22 cellular contexts compared by ENCODE assay signal in genomic region chr7:64873517-64873916, GRCh38.
"Had no signal": no experiment of that assay in that cellular context is flagged by ENCODE, and none has a peak within 500 bp of the region (broad histone marks: within the 10 kb centered on the region; RNA-seq: fewer than 3 reads in every experiment).

No MANE protein-coding gene starts in this region.

- H3K9me3 ChIP-seq: adrenal gland, ascending aorta, vagina had no signal

- DNase-seq: activated CD4-positive, alpha-beta T cell treated with anti-CD3 and anti-CD28 coated beads, Interleukin-2, amount 50 U/mL, for 48 hours; activated naive CD4-positive, alpha-beta T cell; brain microvascular endothelial cell; central memory CD4-positive, alpha-beta T cell; effector memory CD4-positive, alpha-beta T cell; foreskin melanocyte; hypothalamus; left ventricle myocardium superior; nephron progenitor cell; small intestine; stimulated activated CD4-positive, alpha-beta T cell treated with anti-CD3 and anti-CD28 coated beads, Interleukin-2, amount 100 ng/mL, for 24 hours; T-helper 9 cell; trophoblast cell had no signal

- H3K36me3 Mint-ChIP-seq: activated naive CD8-positive, alpha-beta T cell; memory B cell; stimulated activated effector memory CD8-positive, alpha-beta T cell treated with anti-CD3 and anti-CD28 coated beads, Interleukin-12 subunit alpha, Interleukin-12 subunit beta, amount 100 ng/mL, for 72 hours had no signal

- H3K4me1 Mint-ChIP-seq: nephron progenitor cell had no signal

- H3K36me3 ChIP-seq: adrenal gland, ascending aorta, brain microvascular endothelial cell, vagina had no signal

- H3K27ac ChIP-seq: adrenal gland, ascending aorta, brain microvascular endothelial cell, vagina had no signal

- ATAC-seq: left ventricle myocardium superior; sciatic nerve; stimulated activated effector memory CD8-positive, alpha-beta T cell treated with anti-CD3 and anti-CD28 coated beads, Interleukin-12 subunit alpha, Interleukin-12 subunit beta, amount 100 ng/mL, for 72 hours; WTC11 had no signal

- H3K9me3 Mint-ChIP-seq: memory B cell; stimulated activated effector memory CD8-positive, alpha-beta T cell treated with anti-CD3 and anti-CD28 coated beads, Interleukin-12 subunit alpha, Interleukin-12 subunit beta, amount 100 ng/mL, for 72 hours had no signal

- H3K4me3 Mint-ChIP-seq: activated naive CD8-positive, alpha-beta T cell; activated T-helper 1 cell treated with anti-CD3 and anti-CD28 coated beads, Interleukin-12 subunit alpha, Interleukin-12 subunit beta, Interleukin-2, Interleukin-4 antibody, amounts not matched to agents 30 ng/mL and 10 ng/mL and 1 ng/mL, durations not matched to agents 14 hours and 24 hours and 36 hours; memory B cell; nephron progenitor cell; stimulated activated effector memory CD8-positive, alpha-beta T cell treated with anti-CD3 and anti-CD28 coated beads, Interleukin-12 subunit alpha, Interleukin-12 subunit beta, amount 100 ng/mL, for 72 hours; WTC11 had no signal

- H3K4me3 ChIP-seq: adrenal gland, ascending aorta, vagina had no signal

- H3K27ac Mint-ChIP-seq: activated naive CD8-positive, alpha-beta T cell; activated T-helper 1 cell treated with anti-CD3 and anti-CD28 coated beads, Interleukin-12 subunit alpha, Interleukin-12 subunit beta, Interleukin-2, Interleukin-4 antibody, amounts not matched to agents 30 ng/mL and 10 ng/mL and 1 ng/mL, durations not matched to agents 14 hours and 24 hours and 36 hours; memory B cell; nephron progenitor cell; stimulated activated effector memory CD8-positive, alpha-beta T cell treated with anti-CD3 and anti-CD28 coated beads, Interleukin-12 subunit alpha, Interleukin-12 subunit beta, amount 100 ng/mL, for 72 hours; WTC11 had no signal

- H3K4me1 ChIP-seq: ascending aorta had no signal

- H3K27me3 ChIP-seq: adrenal gland, ascending aorta, brain microvascular endothelial cell, vagina had no signal
